Comparison of ENCODE assay signal across 21 cellular contexts in genomic region chr5:179309751-179310320, GRCh38. TPM values are rescaled to one million over a fixed set of nuclear protein-coding genes. Genes with fewer than 3 reads are reported as not detected.
A peak's percentile ranks its signal among the peaks of the same experiment; 100 is the strongest.
DNase-seq lines count a peak whose midpoint lies in the region; ATAC-seq and TF ChIP-seq lines count a peak whose summit lies in the region.
"Had no signal": no experiment of that assay in that cellular context is flagged by ENCODE, and none has a peak within 500 bp of the region (broad histone marks: within the 10 kb centered on the region; RNA-seq: fewer than 3 reads in every experiment).

No MANE protein-coding gene starts in this region.

- DNase-seq in natural killer cell treated with Interleukin-12 subunit alpha and Interleukin-12 subunit beta and Interleukin-15 and Interleukin-18, amount 100 ng/mL, for 72 hours (ENCODE audit: low spot score), result peak; percentile 40
- DNase-seq in natural killer cell (no peak), left ventricle myocardium inferior (peak; percentile 1), posterior vena cava (ENCODE audit: low spot score) (peak; percentile 75), NCI-H1436 (lab: John Stamatoyannopoulos, UW) (no peak), RWPE1 (ENCODE audit: low spot score) (no peak), GM10248 (ENCODE audit: extremely low spot score) (no peak), NCI-H226 (no peak)
- DNase-seq: DMS 273 treated with DMSO at 0.1 percent for 48 hours, DND-41, KG1, NCI-H1417, NCI-H187 treated with DMSO at 0.1 percent for 48 hours, NCI-H345, NCI-H524 treated with DMSO at 0.1 percent for 48 hours, PC-3, RPMI8226 had no signal

- H3K36me3 ChIP-seq in left ventricle myocardium inferior, result no peaks in the 10 kb centered on the region
- H3K36me3 ChIP-seq: SJSA1 had no signal

- peaks cover 10% of the 10 kb centered on the region for H3K4me1 ChIP-seq in left ventricle myocardium inferior
- H3K4me1 ChIP-seq: A549, SJSA1 had no signal

- peaks cover 4% of the 10 kb centered on the region for H3K36me3 Mint-ChIP-seq in natural killer cell treated with Interleukin-12 subunit alpha and Interleukin-12 subunit beta and Interleukin-15 and Interleukin-18, amount 100 ng/mL, for 72 hours
- H3K36me3 Mint-ChIP-seq in natural killer cell, result no peaks in the 10 kb centered on the region

- H3K9me3 Mint-ChIP-seq in natural killer cell treated with Interleukin-12 subunit alpha and Interleukin-12 subunit beta and Interleukin-15 and Interleukin-18, amount 100 ng/mL, for 72 hours, result no peaks in the 10 kb centered on the region
- no peaks in the 10 kb centered on the region for H3K9me3 Mint-ChIP-seq in natural killer cell

- H3K27ac ChIP-seq in left ventricle myocardium inferior (replicated peaks) (no peak overlapping the region), RWPE1 (no peak overlapping the region)
- H3K27ac ChIP-seq: A549, C4-2B, SJSA1 had no signal

- H3K4me1 Mint-ChIP-seq in natural killer cell treated with Interleukin-12 subunit alpha and Interleukin-12 subunit beta and Interleukin-15 and Interleukin-18, amount 100 ng/mL, for 72 hours (ENCODE audit: low read depth in 2 of 2), result no peaks in the 10 kb centered on the region
- no peaks in the 10 kb centered on the region for H3K4me1 Mint-ChIP-seq in natural killer cell

- CTCF ChIA-PET in RWPE1 (lab: Yijun Ruan, JAX), result interaction anchor here (0.6 kb wide), 1 partner anchor 28 kb away, joined by 3 read pairs; no protein-coding TSS in a partner anchor
- CTCF ChIA-PET in GM10248 (lab: Yijun Ruan, JAX), result interaction anchor here (1.3 kb wide), 1 partner anchor 21 kb away, joined by 3 read pairs; no protein-coding TSS in a partner anchor

- POLR2A ChIA-PET in RWPE1 (lab: Yijun Ruan, JAX; ENCODE audit: low non-redundant PET) (no interaction called here), GM10248 (lab: Yijun Ruan, JAX) (no interaction called here)

- peak in 1 of 2 donors; percentile 7 for ATAC-seq in natural killer cell treated with Interleukin-12 subunit alpha and Interleukin-12 subunit beta and Interleukin-15 and Interleukin-18, amount 100 ng/mL, for 72 hours
- no peak for ATAC-seq in natural killer cell
- ATAC-seq: A549, PC-3 had no signal

- peaks cover 28% of the 10 kb centered on the region for H3K9me3 ChIP-seq in left ventricle myocardium inferior (replicated peaks)

- no peak overlapping the region for H3K4me3 Mint-ChIP-seq in natural killer cell treated with Interleukin-12 subunit alpha and Interleukin-12 subunit beta and Interleukin-15 and Interleukin-18, amount 100 ng/mL, for 72 hours
- no peak overlapping the region for H3K4me3 Mint-ChIP-seq in natural killer cell

- no peak overlapping the region for H3K27ac Mint-ChIP-seq in natural killer cell treated with Interleukin-12 subunit alpha and Interleukin-12 subunit beta and Interleukin-15 and Interleukin-18, amount 100 ng/mL, for 72 hours
- no peak overlapping the region for H3K27ac Mint-ChIP-seq in natural killer cell

- TF ChIP-seq CTCF in natural killer cell (IDR thresholded peaks at IDR 0.05), result no peak
- TF ChIP-seq CTCF in left ventricle myocardium inferior (IDR thresholded peaks at IDR 0.05; ENCODE audit: borderline replicate concordance), result no peak
- TF ChIP-seq CTCF in RWPE1 (conservative IDR thresholded peaks at IDR 0.05; ENCODE audit: low read depth), result no peak
- TF ChIP-seq CTCF in GM10248 (IDR thresholded peaks at IDR 0.05; ENCODE audit: control extremely low read depth, extremely low read depth, low read depth, missing control alignments), result no peak

- no peak overlapping the region for H3K4me3 ChIP-seq in left ventricle myocardium inferior
- H3K4me3 ChIP-seq: A549, SJSA1 had no signal

- peaks cover 0 to 2% of the 10 kb centered on the region in 2 donors for H3K27me3 Mint-ChIP-seq in natural killer cell treated with Interleukin-12 subunit alpha and Interleukin-12 subunit beta and Interleukin-15 and Interleukin-18, amount 100 ng/mL, for 72 hours
- H3K27me3 Mint-ChIP-seq in natural killer cell (ENCODE audit: low read depth in 2 of 2), result no peaks in the 10 kb centered on the region

- no peaks in the 10 kb centered on the region for H3K27me3 ChIP-seq in left ventricle myocardium inferior (ENCODE audit: low read depth)
- H3K27me3 ChIP-seq: SJSA1 had no signal

- intact Hi-C loops in natural killer cell (cut with micrococcal nuclease), result no loop called here
- intact Hi-C loops in left ventricle myocardium inferior (cut with micrococcal nuclease), result no loop called here
- intact Hi-C loops in posterior vena cava (cut with DNase I), result no loop called here

RNA-seq across cellular contexts. Expression of gene ADAMTS2, which starts 35.4 kb away (rescaled TPM):
- not detected for total RNA-seq in natural killer cell treated with Interleukin-12 subunit alpha and Interleukin-12 subunit beta and Interleukin-15 and Interleukin-18, amount 100 ng/mL, for 72 hours
- under 1 TPM in 1 of 3 donors, not detected in 2; 0.28 TPM for total RNA-seq in natural killer cell
- 4.6 TPM for total RNA-seq in left ventricle myocardium inferior
- 10 to 100 TPM; 27.1 to 62.0 TPM for total RNA-seq in posterior vena cava
- total RNA-seq: G401, PC-3 had no signal

Comparison
In these comparisons a context has a peak if more than half of its experiments do, and no peak if none do; other contexts are left out.
1. DNase-seq: peak in natural killer cell treated with Interleukin-12 subunit alpha and Interleukin-12 subunit beta and Interleukin-15 and Interleukin-18, amount 100 ng/mL, for 72 hours (single experiment), left ventricle myocardium inferior (single experiment) and posterior vena cava (single experiment); none in natural killer cell (single experiment), NCI-H1436 (single experiment), RWPE1 (single experiment), GM10248 (single experiment) and NCI-H226 (single experiment).